In the genomic region with DNA sequence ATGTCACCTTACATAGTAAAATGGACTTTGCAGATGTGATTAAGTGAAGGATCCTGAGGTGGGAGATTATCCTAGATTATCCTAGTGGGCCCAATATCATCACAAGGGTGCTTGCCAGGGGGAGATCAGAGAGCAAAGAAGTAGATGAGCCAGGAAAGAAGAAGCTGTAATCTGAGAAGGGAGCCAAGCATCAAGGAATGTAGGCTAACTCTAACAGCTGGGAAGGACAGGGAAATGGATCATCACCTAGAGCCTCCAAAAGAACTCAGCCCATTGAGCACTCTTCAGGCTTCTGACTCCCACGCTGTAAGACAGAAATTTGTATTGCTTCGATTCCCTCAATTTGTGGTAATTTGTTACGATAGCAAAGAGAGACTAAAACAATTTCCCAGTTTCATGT, we compare ENCODE assay signal across 2 cellular contexts.
TF ChIP-seq lines count a peak whose summit lies in the region.

No MANE protein-coding gene starts in this region.

TF ChIP-seq in GM23338, 12 proteins besides CTCF, POLR2A, EP300 and RAD21:
- TF ChIP-seq ZNF462 (CRISPR knock-in tag; IDR thresholded peaks at IDR 0.05) (peak; percentile 52; the same call in 1 of the 2 replicates), ZNF114 (CRISPR knock-in tag; IDR thresholded peaks at IDR 0.05) (no peak)

TF ChIP-seq in SK-N-SH treated with all-trans-retinoic acid at 6 μM for 48 hours, 23 proteins besides CTCF, POLR2A, EP300 and RAD21 (continued from another document):
- TF ChIP-seq TCF4 (CRISPR knock-in tag; IDR thresholded peaks at IDR 0.05; ENCODE audit: borderline replicate concordance) (no peak), ZNF70 (CRISPR knock-in tag; IDR thresholded peaks at IDR 0.05) (no peak), BACH2 (CRISPR knock-in tag; IDR thresholded peaks at IDR 0.05; ENCODE audit: borderline replicate concordance) (no peak), TOX (CRISPR knock-in tag; IDR thresholded peaks at IDR 0.05; ENCODE audit: borderline replicate concordance) (no peak)
